In the genomic region with DNA sequence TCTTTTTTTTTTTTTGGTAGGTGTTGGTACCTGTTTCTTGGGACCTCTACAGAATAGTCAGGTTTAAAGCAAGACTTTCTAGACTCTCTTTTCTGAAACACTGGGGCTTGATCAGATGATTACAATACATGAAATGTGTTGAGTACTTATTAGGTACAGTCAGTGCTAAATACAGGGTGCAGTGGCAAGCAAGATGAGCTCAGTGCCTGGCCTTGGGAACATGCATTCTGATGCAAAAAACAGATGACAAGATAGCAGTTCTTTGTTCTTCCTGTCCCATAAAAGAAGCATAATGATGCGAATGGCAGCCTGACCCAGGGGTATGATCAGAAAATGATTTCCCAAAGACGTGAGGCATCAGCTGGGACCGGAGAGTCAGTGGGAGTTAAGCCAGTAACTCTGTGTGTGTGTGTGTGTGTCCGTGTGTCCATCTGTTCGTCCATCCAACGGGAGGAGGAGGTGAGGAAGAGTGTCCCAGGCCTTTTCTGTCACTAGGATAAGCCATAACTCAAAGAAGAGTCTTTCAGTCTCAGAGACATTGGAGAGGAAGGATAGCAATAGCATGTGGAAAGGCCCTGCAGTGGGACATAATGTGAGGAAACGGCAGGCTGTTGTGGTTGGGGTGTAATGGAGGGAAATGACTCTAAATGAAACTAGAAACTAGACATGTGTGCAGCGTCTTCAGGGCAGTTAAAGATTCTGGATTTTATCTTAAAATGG, we compare ENCODE assay signal across 1 cellular context.
TF ChIP-seq lines count a peak whose summit lies in the region.

No MANE protein-coding gene starts in this region.

TF ChIP-seq in GM23338, 12 proteins besides CTCF, POLR2A, EP300 and RAD21 (continued from another document):
- TF ChIP-seq, protein P1, sequence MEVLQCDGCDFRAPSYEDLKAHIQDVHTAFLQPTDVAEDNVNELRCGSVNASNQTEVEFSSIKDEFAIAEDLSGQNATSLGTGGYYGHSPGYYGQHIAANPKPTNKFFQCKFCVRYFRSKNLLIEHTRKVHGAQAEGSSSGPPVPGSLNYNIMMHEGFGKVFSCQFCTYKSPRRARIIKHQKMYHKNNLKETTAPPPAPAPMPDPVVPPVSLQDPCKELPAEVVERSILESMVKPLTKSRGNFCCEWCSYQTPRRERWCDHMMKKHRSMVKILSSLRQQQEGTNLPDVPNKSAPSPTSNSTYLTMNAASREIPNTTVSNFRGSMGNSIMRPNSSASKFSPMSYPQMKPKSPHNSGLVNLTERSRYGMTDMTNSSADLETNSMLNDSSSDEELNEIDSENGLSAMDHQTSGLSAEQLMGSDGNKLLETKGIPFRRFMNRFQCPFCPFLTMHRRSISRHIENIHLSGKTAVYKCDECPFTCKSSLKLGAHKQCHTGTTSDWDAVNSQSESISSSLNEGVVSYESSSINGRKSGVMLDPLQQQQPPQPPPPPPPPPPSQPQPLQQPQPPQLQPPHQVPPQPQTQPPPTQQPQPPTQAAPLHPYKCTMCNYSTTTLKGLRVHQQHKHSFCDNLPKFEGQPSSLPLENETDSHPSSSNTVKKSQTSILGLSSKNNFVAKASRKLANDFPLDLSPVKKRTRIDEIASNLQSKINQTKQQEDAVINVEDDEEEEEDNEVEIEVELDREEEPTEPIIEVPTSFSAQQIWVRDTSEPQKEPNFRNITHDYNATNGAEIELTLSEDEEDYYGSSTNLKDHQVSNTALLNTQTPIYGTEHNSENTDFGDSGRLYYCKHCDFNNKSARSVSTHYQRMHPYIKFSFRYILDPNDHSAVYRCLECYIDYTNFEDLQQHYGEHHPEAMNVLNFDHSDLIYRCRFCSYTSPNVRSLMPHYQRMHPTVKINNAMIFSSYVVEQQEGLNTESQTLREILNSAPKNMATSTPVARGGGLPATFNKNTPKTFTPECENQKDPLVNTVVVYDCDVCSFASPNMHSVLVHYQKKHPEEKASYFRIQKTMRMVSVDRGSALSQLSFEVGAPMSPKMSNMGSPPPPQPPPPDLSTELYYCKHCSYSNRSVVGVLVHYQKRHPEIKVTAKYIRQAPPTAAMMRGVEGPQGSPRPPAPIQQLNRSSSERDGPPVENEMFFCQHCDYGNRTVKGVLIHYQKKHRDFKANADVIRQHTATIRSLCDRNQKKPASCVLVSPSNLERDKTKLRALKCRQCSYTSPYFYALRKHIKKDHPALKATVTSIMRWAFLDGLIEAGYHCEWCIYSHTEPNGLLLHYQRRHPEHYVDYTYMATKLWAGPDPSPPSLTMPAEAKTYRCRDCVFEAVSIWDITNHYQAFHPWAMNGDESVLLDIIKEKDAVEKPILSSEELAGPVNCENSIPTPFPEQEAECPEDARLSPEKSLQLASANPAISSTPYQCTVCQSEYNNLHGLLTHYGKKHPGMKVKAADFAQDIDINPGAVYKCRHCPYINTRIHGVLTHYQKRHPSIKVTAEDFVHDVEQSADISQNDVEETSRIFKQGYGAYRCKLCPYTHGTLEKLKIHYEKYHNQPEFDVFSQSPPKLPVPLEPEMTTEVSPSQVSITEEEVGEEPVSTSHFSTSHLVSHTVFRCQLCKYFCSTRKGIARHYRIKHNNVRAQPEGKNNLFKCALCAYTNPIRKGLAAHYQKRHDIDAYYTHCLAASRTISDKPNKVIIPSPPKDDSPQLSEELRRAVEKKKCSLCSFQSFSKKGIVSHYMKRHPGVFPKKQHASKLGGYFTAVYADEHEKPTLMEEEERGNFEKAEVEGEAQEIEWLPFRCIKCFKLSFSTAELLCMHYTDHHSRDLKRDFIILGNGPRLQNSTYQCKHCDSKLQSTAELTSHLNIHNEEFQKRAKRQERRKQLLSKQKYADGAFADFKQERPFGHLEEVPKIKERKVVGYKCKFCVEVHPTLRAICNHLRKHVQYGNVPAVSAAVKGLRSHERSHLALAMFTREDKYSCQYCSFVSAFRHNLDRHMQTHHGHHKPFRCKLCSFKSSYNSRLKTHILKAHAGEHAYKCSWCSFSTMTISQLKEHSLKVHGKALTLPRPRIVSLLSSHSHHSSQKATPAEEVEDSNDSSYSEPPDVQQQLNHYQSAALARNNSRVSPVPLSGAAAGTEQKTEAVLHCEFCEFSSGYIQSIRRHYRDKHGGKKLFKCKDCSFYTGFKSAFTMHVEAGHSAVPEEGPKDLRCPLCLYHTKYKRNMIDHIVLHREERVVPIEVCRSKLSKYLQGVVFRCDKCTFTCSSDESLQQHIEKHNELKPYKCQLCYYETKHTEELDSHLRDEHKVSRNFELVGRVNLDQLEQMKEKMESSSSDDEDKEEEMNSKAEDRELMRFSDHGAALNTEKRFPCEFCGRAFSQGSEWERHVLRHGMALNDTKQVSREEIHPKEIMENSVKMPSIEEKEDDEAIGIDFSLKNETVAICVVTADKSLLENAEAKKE (CRISPR knock-in tag; IDR thresholded peaks at IDR 0.05): no peak
- TF ChIP-seq EZH2phosphoT487 (IDR thresholded peaks at IDR 0.05; ENCODE audit: unreplicated experiment) (no peak), EZH2 (IDR thresholded peaks at IDR 0.05; ENCODE audit: low read depth, unreplicated experiment) (no peak)
